ENCODE assay signal across 1 cellular context in genomic region chr19:36051236-36051635, GRCh38.
A peak's percentile ranks its signal among the peaks of the same experiment; 100 is the strongest.
TF ChIP-seq lines count a peak whose summit lies in the region.

No MANE protein-coding gene starts in this region.

TF ChIP-seq in WTC11, 78 proteins besides CTCF, POLR2A, EP300 and RAD21:
- TF ChIP-seq HMGXB4 (CRISPR knock-in tag; IDR thresholded peaks at IDR 0.05) = 0 out of 2 replicates have a peak, but pooled peaks have one; percentile 12
- no peak for TF ChIP-seq E2F1 (CRISPR knock-in tag; IDR thresholded peaks at IDR 0.05)
